ENCODE assay signal across 12 cellular contexts in the genomic region with DNA sequence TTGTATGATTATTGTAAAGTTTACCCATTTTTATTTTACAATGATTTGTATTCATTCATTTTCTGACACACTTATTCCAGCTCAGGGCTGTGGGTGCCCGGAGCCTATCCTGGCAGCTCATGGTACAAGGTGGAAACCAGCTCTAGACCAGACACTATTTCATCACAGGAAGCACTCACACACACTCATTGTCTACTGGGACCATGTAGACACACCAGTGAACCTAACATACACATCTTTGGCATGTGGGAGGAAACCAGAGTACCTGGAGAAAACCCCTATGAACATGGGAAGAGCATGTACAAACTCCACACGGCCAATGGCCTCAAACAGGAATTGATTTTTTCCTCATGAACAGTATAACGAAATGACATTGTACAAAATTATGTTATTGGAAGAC. TPM values are rescaled to one million over a fixed set of nuclear protein-coding genes. Genes with fewer than 3 reads are reported as not detected.
DNase-seq lines count a peak whose midpoint lies in the region; ATAC-seq lines count a peak whose summit lies in the region.
"Had no signal": no experiment of that assay in that cellular context is flagged by ENCODE, and none has a peak within 500 bp of the region (broad histone marks: within the 10 kb centered on the region; RNA-seq: fewer than 3 reads in every experiment).

No MANE protein-coding gene starts in this region.

- peak overlapping the region; percentile 92 for H3K4me2 ChIP-seq in skeletal muscle satellite cell (ENCODE audit: low read length)

- no peaks in the 10 kb centered on the region for H3K36me3 ChIP-seq in skeletal muscle satellite cell (ENCODE audit: insufficient read depth, low read length)
- H3K36me3 ChIP-seq: sigmoid colon had no signal

- H3K4me3 Mint-ChIP-seq in activated naive CD4-positive, alpha-beta T cell treated with anti-CD3 and anti-CD28 coated beads, Interleukin-2, amount 10 ng/mL, durations not matched to agents 7 days and 5 days, result peak overlapping the region; percentile 93
- H3K4me3 Mint-ChIP-seq in activated naive CD8-positive, alpha-beta T cell treated with anti-CD3 and anti-CD28 coated beads for 36 hours, result peak overlapping the region; percentile 98

- no peak for DNase-seq in activated naive CD4-positive, alpha-beta T cell treated with anti-CD3 and anti-CD28 coated beads, Interleukin-2, amount 10 ng/mL, durations not matched to agents 7 days and 5 days
- no peak for DNase-seq in activated naive CD4-positive, alpha-beta T cell treated with anti-CD3 and anti-CD28 coated beads, Interleukin-2, amount 50 U/mL, for 16 hours
- DNase-seq in MV-4-11 (lab: John Stamatoyannopoulos, UW) (peak; percentile 9), NCI-H524 treated with DMSO at 0.1 percent for 48 hours (lab: John Stamatoyannopoulos, UW) (no peak), cardiac septum (ENCODE audit: low spot score) (no peak)
- no peak for DNase-seq in activated naive CD8-positive, alpha-beta T cell treated with anti-CD3 and anti-CD28 coated beads for 36 hours
- DNase-seq: central memory CD4-positive, alpha-beta T cell; NCI-H1436 treated with DMSO at 0.1 percent for 48 hours; sigmoid colon; SJCRH30 had no signal

- no peak for ATAC-seq in HG03280 (IDR thresholded peaks at IDR 0.05; ENCODE audit: unreplicated experiment)

- H3K4me1 ChIP-seq in skeletal muscle satellite cell (ENCODE audit: control insufficient read depth, insufficient read depth, low read length), result peaks cover 40% of the 10 kb centered on the region
- H3K4me1 ChIP-seq: SJCRH30 had no signal

- no peaks in the 10 kb centered on the region for H3K9me3 Mint-ChIP-seq in activated naive CD4-positive, alpha-beta T cell treated with anti-CD3 and anti-CD28 coated beads, Interleukin-2, amount 10 ng/mL, durations not matched to agents 7 days and 5 days
- H3K9me3 Mint-ChIP-seq in activated naive CD8-positive, alpha-beta T cell treated with anti-CD3 and anti-CD28 coated beads for 36 hours, result no peaks in the 10 kb centered on the region

- CTCF ChIA-PET in activated naive CD4-positive, alpha-beta T cell treated with anti-CD3 and anti-CD28 coated beads, Interleukin-2, amount 10 ng/mL, durations not matched to agents 7 days and 5 days (lab: Charles Lee), result interaction anchor here (0.8 to 4.7 kb wide), 4 partner anchors 12 to 357 kb away, joined by 3 to 46 read pairs (median 6); no protein-coding TSS in a partner anchor

- H3K4me3 ChIP-seq in skeletal muscle satellite cell (ENCODE audit: low read length), result no peak overlapping the region
- H3K4me3 ChIP-seq: sigmoid colon had no signal

- intact Hi-C loops in cardiac septum (cut with DNase I), result loop anchor here (5.0 to 10.0 kb wide), 2 partner anchors 356 to 577 kb away; no protein-coding TSS in a partner anchor

- peaks cover 26% of the 10 kb centered on the region for H3K36me3 Mint-ChIP-seq in activated naive CD4-positive, alpha-beta T cell treated with anti-CD3 and anti-CD28 coated beads, Interleukin-2, amount 10 ng/mL, durations not matched to agents 7 days and 5 days
- peaks cover 70% of the 10 kb centered on the region for H3K36me3 Mint-ChIP-seq in activated naive CD8-positive, alpha-beta T cell treated with anti-CD3 and anti-CD28 coated beads for 36 hours

- H3K27me3 ChIP-seq in skeletal muscle satellite cell (ENCODE audit: control insufficient read depth, insufficient read depth, low read length), result no peaks in the 10 kb centered on the region
- H3K27me3 ChIP-seq: sigmoid colon, SJCRH30 had no signal

- no peaks in the 10 kb centered on the region for H3K9me3 ChIP-seq in skeletal muscle satellite cell (replicated peaks; ENCODE audit: low read length)
- H3K9me3 ChIP-seq: sigmoid colon, SJCRH30 had no signal

- peaks cover 69% of the 10 kb centered on the region for H3K4me1 Mint-ChIP-seq in activated naive CD4-positive, alpha-beta T cell treated with anti-CD3 and anti-CD28 coated beads, Interleukin-2, amount 10 ng/mL, durations not matched to agents 7 days and 5 days
- peaks cover 42% of the 10 kb centered on the region for H3K4me1 Mint-ChIP-seq in activated naive CD8-positive, alpha-beta T cell treated with anti-CD3 and anti-CD28 coated beads for 36 hours

- no peaks in the 10 kb centered on the region for H3K27me3 Mint-ChIP-seq in activated naive CD4-positive, alpha-beta T cell treated with anti-CD3 and anti-CD28 coated beads, Interleukin-2, amount 10 ng/mL, durations not matched to agents 7 days and 5 days
- H3K27me3 Mint-ChIP-seq in activated naive CD8-positive, alpha-beta T cell treated with anti-CD3 and anti-CD28 coated beads for 36 hours, result peaks cover 4% of the 10 kb centered on the region

- H3K27ac Mint-ChIP-seq in activated naive CD4-positive, alpha-beta T cell treated with anti-CD3 and anti-CD28 coated beads, Interleukin-2, amount 10 ng/mL, durations not matched to agents 7 days and 5 days, result peak overlapping the region; percentile 47
- H3K27ac Mint-ChIP-seq in activated naive CD8-positive, alpha-beta T cell treated with anti-CD3 and anti-CD28 coated beads for 36 hours, result no peak overlapping the region

- no peak overlapping the region for H3K9ac ChIP-seq in skeletal muscle satellite cell (ENCODE audit: low read depth, low read length)

RNA-seq across cellular contexts. Expression of a gene that starts 2.4 kb away (rescaled TPM):
- total RNA-seq in activated naive CD8-positive, alpha-beta T cell treated with anti-CD3 and anti-CD28 coated beads for 36 hours, result 100 to 1,000 TPM; 101 to 104 TPM
- total RNA-seq in skeletal muscle satellite cell (2012; rRNA removed), result 14.9 and 19.5 TPM in 2 replicates
- total RNA-seq in cardiac septum, result 0.48 TPM

RNA-seq across cellular contexts. Expression of a gene that starts 2.5 kb away (rescaled TPM):
- total RNA-seq in activated naive CD8-positive, alpha-beta T cell treated with anti-CD3 and anti-CD28 coated beads for 36 hours, result 10 to 100 TPM; 27.6 to 29.4 TPM
- total RNA-seq in skeletal muscle satellite cell (2012; rRNA removed), result 10.9 and 11.4 TPM in 2 replicates
- total RNA-seq in cardiac septum, result 8.4 TPM

Comparison
In these comparisons a context has a peak if more than half of its experiments do, and no peak if none do; other contexts are left out.
1. RNA of a gene that starts 2.4 kb away (total RNA-seq): 101 to 104 TPM in activated naive CD8-positive, alpha-beta T cell treated with anti-CD3 and anti-CD28 coated beads for 36 hours; 0.48 TPM in cardiac septum (single experiment); every median in the first group is over 10 times any median in the second.